In genomic region chr20:18587665-18588553, GRCh38 we compare ENCODE assay signal across 8 cellular contexts. TPM values are rescaled to one million over a fixed set of nuclear protein-coding genes. Genes with fewer than 3 reads are reported as not detected.
DNase-seq lines count a peak whose midpoint lies in the region; ATAC-seq and TF ChIP-seq lines count a peak whose summit lies in the region.

A gene with protein sequence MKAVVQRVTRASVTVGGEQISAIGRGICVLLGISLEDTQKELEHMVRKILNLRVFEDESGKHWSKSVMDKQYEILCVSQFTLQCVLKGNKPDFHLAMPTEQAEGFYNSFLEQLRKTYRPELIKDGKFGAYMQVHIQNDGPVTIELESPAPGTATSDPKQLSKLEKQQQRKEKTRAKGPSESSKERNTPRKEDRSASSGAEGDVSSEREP (plus strand): TSS chr20:18588054. CDS start chr20:18588073, 19 bp downstream.

- no peaks in the 10 kb centered on the region; the same call in 1 of the 2 replicates for H3K79me2 ChIP-seq in OCI-LY7 (ENCODE audit: insufficient read depth, low read depth, low read length)

- TF ChIP-seq CTCF in OCI-LY7 (conservative IDR thresholded peaks at IDR 0.05; ENCODE audit: low read length): peak; percentile 76

- no peaks in the 10 kb centered on the region for H3K27me3 ChIP-seq in mucosa of rectum (ENCODE audit: control insufficient read depth in 2 of 2, insufficient read depth in 2 of 2, low read length in 2 of 2)

- peak; percentile 91 for ATAC-seq in GM21526 (IDR thresholded peaks at IDR 0.05; ENCODE audit: low FRiP score, unreplicated experiment)

- peak within 1 kb of the TSS; percentile 10 for H3K27ac ChIP-seq in OCI-LY7 (ENCODE audit: low read depth, low read length, poor library complexity, severe bottlenecking)
- peak within 1 kb of the TSS; percentile 73 for H3K27ac ChIP-seq in epithelial cell of prostate
- peak within 1 kb of the TSS; percentile 36 to 65 for H3K27ac ChIP-seq in mucosa of rectum (ENCODE audit: low read depth in 2 of 2, low read length in 2 of 2)

- no peaks in the 10 kb centered on the region for H3K9me2 ChIP-seq in OCI-LY7 (ENCODE audit: insufficient read depth, low read length)

- intact Hi-C loops in OCI-LY7 (cut with micrococcal nuclease; ENCODE audit: unreplicated experiment): loop anchor here (5.0 kb wide), 1 partner anchor 176 kb away; no protein-coding TSS in a partner anchor

- H3K9ac ChIP-seq in mucosa of rectum (ENCODE audit: low read depth in 1 of 2, low read length in 2 of 2): peak within 1 kb of the TSS; percentile 70 to 75

- H3K4me1 ChIP-seq in OCI-LY7 (ENCODE audit: insufficient read depth, low read length, poor library complexity, severe bottlenecking): peaks cover 15% of the 10 kb centered on the region
- peaks cover 5 to 7% of the 10 kb centered on the region in 2 donors for H3K4me1 ChIP-seq in mucosa of rectum (ENCODE audit: control insufficient read depth in 2 of 2, insufficient read depth in 2 of 2, low read length in 2 of 2)

- H3K36me3 ChIP-seq in OCI-LY7 (ENCODE audit: insufficient read depth, low read length) (no peaks in the 10 kb centered on the region), mucosa of rectum (ENCODE audit: control insufficient read depth in 2 of 2, insufficient read depth in 2 of 2, low read length in 2 of 2) (no peaks in the 10 kb centered on the region)

- peak; percentile 73 for DNase-seq in DMS153 treated with DMSO at 0.1 percent for 48 hours (lab: John Stamatoyannopoulos, UW; ENCODE audit: unreplicated experiment)
- DNase-seq in HuH-7 (ENCODE audit: low spot score): peak; percentile 95
- DNase-seq in OCI-LY7 (ENCODE audit: low spot score): peak; percentile 87
- DNase-seq in activated T-cell treated with anti-CD3 and anti-CD28 coated beads for 4 hours: peak; percentile 69
- DNase-seq in epithelial cell of prostate (ENCODE audit: low read depth, low spot score): peak; percentile 29
- DNase-seq in stimulated activated CD8-positive, alpha-beta memory T cell treated with anti-CD3 and anti-CD28 coated beads, Interleukin-4, amount 100 ng/mL, for 4 hours (ENCODE audit: low read depth in 2 of 2, low spot score in 1 of 2): peak; percentile 57 to 73

- no peaks in the 10 kb centered on the region for H4K20me1 ChIP-seq in OCI-LY7 (ENCODE audit: insufficient read depth, low read length)

- H3K4me3 ChIP-seq in OCI-LY7 (ENCODE audit: low read depth, low read length, poor library complexity, severe bottlenecking) (peak within 1 kb of the TSS; percentile 81), mucosa of rectum (ENCODE audit: low read length in 2 of 2) (peak within 1 kb of the TSS; percentile 74 to 90)

- BruUV-seq in OCI-LY7 (replicated peaks; lab: Mats Ljungman, UMichigan): no TSS peak

- peak within 1 kb of the TSS; percentile 95 for H2AFZ ChIP-seq in OCI-LY7 (ENCODE audit: low read length)

- H3K4me2 ChIP-seq in OCI-LY7 (ENCODE audit: low read length): peak within 1 kb of the TSS; percentile 88

- no peaks in the 10 kb centered on the region for H3K9me3 ChIP-seq in OCI-LY7 (ENCODE audit: low read length)
- H3K9me3 ChIP-seq in mucosa of rectum (ENCODE audit: control insufficient read depth in 2 of 2, low read length in 2 of 2): no peaks in the 10 kb centered on the region

- POLR2A ChIA-PET in OCI-LY7 (lab: Charles Lee): interaction anchor here (0.6 to 1.9 kb wide), 6 partner anchors 32 to 415 kb away, joined by 3 to 11 read pairs (median 4); partner anchors contain the start of genes DZANK1, POLR3F and SEC23B

- CTCF ChIA-PET in OCI-LY7 (lab: Charles Lee; ENCODE audit: unreplicated experiment): no interaction called here

RNA-seq across cellular contexts. Expression of the gene that starts here (rescaled TPM):
- total RNA-seq in OCI-LY7 (2014; rRNA removed; shearing (Covaris generic)): 27.6 and 35.3 TPM in 2 replicates
- total RNA-seq in OCI-LY7 (2022): 43.0 and 47.8 TPM in 2 replicates

Comparison
In these comparisons a context has a peak if more than half of its experiments do, and no peak if none do; other contexts are left out.
1. Peak in every context shown above with its lines: DNase-seq, ATAC-seq, H3K4me3 ChIP-seq and H3K27ac ChIP-seq.
2. DNase-seq: peak in every context shown above with its lines; median percentile 95 in HuH-7; 87 in OCI-LY7; 73 in DMS153 treated with DMSO at 0.1 percent for 48 hours; 69 in activated T-cell treated with anti-CD3 and anti-CD28 coated beads for 4 hours; 65 in stimulated activated CD8-positive, alpha-beta memory T cell treated with anti-CD3 and anti-CD28 coated beads, Interleukin-4, amount 100 ng/mL, for 4 hours; 29 in epithelial cell of prostate.
3. H3K27ac ChIP-seq: peak in every context shown above with its lines; median percentile 73 in epithelial cell of prostate; 50 in mucosa of rectum; 10 in OCI-LY7.